ENCODE assay signal across 1 cellular context in the genomic region with DNA sequence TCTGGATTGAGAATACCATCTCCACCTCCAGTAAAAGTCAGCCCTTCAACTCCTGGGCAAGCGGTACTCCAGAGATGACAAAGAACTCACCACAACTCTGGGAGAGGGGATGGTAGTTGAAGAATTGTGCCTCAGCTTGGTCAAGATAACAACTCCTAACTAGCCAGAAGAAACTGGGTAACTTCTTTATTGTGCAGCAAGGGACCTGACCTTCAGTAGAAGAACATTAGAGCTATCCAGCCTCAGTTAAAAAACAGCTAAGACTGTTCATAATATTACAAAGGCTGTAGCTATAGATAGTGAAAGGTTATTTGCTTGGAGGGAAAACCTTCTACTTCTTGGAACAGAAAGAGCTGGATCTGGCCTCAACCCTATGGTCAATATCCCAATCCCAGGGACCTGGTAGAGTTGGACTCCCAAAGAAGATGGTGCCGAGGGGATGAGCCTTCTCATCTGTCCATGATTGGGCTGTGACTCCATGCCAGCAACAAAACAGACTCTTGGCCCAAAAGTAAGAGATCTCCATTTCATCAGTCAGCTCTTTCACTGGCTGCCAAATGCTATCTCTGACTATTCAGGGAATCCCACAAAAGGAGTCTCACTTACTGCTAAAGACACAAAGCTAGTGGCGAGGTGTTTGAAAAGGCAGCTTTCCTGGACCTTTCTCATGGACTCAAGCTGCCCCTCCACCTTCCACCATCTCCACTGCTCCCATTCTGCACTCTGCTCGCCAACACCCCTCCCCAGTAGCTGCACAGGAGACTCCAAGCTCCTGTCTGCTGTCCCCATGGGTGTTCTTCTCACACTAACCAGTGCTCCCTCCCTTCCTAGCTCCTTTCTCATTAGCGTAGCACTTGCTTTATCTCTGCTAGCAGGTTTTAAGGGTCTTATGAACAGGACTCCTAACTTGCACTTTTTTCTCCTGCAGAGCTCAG.
TF ChIP-seq lines count a peak whose summit lies in the region.

No MANE protein-coding gene starts in this region.

TF ChIP-seq in K562, 482 proteins besides CTCF, POLR2A, EP300 and RAD21 (continued from another document and continues in another):
- TF ChIP-seq ZBTB49 (CRISPR knock-in tag; IDR thresholded peaks at IDR 0.05; ENCODE audit: borderline replicate concordance) (no peak), ZC3H4 (CRISPR knock-in tag; IDR thresholded peaks at IDR 0.05; ENCODE audit: borderline replicate concordance) (no peak), ETV5 (CRISPR knock-in tag; IDR thresholded peaks at IDR 0.05; ENCODE audit: low read depth) (no peak), CBX8 (IDR thresholded peaks at IDR 0.05; ENCODE audit: borderline replicate concordance, extremely low read depth, low read depth, low read length, poor library complexity, severe bottlenecking) (no peak), ZKSCAN8 (CRISPR knock-in tag; IDR thresholded peaks at IDR 0.05) (no peak; the same call in 1 of the 2 replicates), BRF1 (IDR thresholded peaks at IDR 0.05; ENCODE audit: borderline replicate concordance, extremely low read depth, insufficient read length) (no peak), SMAD3 (CRISPR knock-in tag; conservative IDR thresholded peaks at IDR 0.05) (0 out of 2 replicates have a peak, but pooled peaks have one; percentile 65), NCOA6 (IDR thresholded peaks at IDR 0.05) (no peak), MTA3 (IDR thresholded peaks at IDR 0.05; ENCODE audit: borderline replicate concordance) (0 out of 2 replicates have a peak, but pooled peaks have one; percentile 54), ZFP30 (CRISPR knock-in tag; IDR thresholded peaks at IDR 0.05; ENCODE audit: borderline replicate concordance) (peak; percentile 80; the same call in 1 of the 2 replicates), MAFK (IDR thresholded peaks at IDR 0.05; ENCODE audit: low read length) (no peak), BCL6 (CRISPR knock-in tag; IDR thresholded peaks at IDR 0.05) (no peak), HDAC2 (IDR thresholded peaks at IDR 0.05) (no peak), NCOA4 (IDR thresholded peaks at IDR 0.05; ENCODE audit: partially characterized antibody) (no peak), HDAC6 (IDR thresholded peaks at IDR 0.05; ENCODE audit: low read depth, low read length) (no peak), SNIP1 (IDR thresholded peaks at IDR 0.05; ENCODE audit: low read depth) (no peak), MAFG (tag; conservative IDR thresholded peaks at IDR 0.05) (no peak), HLTF (IDR thresholded peaks at IDR 0.05) (no peak), ZSCAN29 (IDR thresholded peaks at IDR 0.05) (no peak), EHMT2 (IDR thresholded peaks at IDR 0.05) (no peak), TSC22D4 (tag; IDR thresholded peaks at IDR 0.05) (no peak), ELF2 (CRISPR knock-in tag; IDR thresholded peaks at IDR 0.05) (no peak), ZNF398 (CRISPR knock-in tag; IDR thresholded peaks at IDR 0.05) (no peak)
- TF ChIP-seq, protein P1, sequence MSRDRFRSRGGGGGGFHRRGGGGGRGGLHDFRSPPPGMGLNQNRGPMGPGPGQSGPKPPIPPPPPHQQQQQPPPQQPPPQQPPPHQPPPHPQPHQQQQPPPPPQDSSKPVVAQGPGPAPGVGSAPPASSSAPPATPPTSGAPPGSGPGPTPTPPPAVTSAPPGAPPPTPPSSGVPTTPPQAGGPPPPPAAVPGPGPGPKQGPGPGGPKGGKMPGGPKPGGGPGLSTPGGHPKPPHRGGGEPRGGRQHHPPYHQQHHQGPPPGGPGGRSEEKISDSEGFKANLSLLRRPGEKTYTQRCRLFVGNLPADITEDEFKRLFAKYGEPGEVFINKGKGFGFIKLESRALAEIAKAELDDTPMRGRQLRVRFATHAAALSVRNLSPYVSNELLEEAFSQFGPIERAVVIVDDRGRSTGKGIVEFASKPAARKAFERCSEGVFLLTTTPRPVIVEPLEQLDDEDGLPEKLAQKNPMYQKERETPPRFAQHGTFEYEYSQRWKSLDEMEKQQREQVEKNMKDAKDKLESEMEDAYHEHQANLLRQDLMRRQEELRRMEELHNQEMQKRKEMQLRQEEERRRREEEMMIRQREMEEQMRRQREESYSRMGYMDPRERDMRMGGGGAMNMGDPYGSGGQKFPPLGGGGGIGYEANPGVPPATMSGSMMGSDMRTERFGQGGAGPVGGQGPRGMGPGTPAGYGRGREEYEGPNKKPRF (IDR thresholded peaks at IDR 0.05; ENCODE audit: low read depth, low read length), result no peak
- TF ChIP-seq, protein P2, sequence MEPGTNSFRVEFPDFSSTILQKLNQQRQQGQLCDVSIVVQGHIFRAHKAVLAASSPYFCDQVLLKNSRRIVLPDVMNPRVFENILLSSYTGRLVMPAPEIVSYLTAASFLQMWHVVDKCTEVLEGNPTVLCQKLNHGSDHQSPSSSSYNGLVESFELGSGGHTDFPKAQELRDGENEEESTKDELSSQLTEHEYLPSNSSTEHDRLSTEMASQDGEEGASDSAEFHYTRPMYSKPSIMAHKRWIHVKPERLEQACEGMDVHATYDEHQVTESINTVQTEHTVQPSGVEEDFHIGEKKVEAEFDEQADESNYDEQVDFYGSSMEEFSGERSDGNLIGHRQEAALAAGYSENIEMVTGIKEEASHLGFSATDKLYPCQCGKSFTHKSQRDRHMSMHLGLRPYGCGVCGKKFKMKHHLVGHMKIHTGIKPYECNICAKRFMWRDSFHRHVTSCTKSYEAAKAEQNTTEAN (CRISPR knock-in tag; IDR thresholded peaks at IDR 0.05), result no peak
- TF ChIP-seq, protein P3, sequence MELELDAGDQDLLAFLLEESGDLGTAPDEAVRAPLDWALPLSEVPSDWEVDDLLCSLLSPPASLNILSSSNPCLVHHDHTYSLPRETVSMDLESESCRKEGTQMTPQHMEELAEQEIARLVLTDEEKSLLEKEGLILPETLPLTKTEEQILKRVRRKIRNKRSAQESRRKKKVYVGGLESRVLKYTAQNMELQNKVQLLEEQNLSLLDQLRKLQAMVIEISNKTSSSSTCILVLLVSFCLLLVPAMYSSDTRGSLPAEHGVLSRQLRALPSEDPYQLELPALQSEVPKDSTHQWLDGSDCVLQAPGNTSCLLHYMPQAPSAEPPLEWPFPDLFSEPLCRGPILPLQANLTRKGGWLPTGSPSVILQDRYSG (tag; conservative IDR thresholded peaks at IDR 0.05; ENCODE audit: low read depth), result no peak
- TF ChIP-seq, protein P4, sequence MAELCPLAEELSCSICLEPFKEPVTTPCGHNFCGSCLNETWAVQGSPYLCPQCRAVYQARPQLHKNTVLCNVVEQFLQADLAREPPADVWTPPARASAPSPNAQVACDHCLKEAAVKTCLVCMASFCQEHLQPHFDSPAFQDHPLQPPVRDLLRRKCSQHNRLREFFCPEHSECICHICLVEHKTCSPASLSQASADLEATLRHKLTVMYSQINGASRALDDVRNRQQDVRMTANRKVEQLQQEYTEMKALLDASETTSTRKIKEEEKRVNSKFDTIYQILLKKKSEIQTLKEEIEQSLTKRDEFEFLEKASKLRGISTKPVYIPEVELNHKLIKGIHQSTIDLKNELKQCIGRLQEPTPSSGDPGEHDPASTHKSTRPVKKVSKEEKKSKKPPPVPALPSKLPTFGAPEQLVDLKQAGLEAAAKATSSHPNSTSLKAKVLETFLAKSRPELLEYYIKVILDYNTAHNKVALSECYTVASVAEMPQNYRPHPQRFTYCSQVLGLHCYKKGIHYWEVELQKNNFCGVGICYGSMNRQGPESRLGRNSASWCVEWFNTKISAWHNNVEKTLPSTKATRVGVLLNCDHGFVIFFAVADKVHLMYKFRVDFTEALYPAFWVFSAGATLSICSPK (IDR thresholded peaks at IDR 0.05; ENCODE audit: borderline replicate concordance), result no peak
- TF ChIP-seq, protein P5, sequence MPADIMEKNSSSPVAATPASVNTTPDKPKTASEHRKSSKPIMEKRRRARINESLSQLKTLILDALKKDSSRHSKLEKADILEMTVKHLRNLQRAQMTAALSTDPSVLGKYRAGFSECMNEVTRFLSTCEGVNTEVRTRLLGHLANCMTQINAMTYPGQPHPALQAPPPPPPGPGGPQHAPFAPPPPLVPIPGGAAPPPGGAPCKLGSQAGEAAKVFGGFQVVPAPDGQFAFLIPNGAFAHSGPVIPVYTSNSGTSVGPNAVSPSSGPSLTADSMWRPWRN (IDR thresholded peaks at IDR 0.05; ENCODE audit: low read depth), result no peak
- TF ChIP-seq, protein P6, sequence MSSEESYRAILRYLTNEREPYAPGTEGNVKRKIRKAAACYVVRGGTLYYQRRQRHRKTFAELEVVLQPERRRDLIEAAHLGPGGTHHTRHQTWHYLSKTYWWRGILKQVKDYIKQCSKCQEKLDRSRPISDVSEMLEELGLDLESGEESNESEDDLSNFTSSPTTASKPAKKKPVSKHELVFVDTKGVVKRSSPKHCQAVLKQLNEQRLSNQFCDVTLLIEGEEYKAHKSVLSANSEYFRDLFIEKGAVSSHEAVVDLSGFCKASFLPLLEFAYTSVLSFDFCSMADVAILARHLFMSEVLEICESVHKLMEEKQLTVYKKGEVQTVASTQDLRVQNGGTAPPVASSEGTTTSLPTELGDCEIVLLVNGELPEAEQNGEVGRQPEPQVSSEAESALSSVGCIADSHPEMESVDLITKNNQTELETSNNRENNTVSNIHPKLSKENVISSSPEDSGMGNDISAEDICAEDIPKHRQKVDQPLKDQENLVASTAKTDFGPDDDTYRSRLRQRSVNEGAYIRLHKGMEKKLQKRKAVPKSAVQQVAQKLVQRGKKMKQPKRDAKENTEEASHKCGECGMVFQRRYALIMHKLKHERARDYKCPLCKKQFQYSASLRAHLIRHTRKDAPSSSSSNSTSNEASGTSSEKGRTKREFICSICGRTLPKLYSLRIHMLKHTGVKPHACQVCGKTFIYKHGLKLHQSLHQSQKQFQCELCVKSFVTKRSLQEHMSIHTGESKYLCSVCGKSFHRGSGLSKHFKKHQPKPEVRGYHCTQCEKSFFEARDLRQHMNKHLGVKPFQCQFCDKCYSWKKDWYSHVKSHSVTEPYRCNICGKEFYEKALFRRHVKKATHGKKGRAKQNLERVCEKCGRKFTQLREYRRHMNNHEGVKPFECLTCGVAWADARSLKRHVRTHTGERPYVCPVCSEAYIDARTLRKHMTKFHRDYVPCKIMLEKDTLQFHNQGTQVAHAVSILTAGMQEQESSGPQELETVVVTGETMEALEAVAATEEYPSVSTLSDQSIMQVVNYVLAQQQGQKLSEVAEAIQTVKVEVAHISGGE (CRISPR knock-in tag; IDR thresholded peaks at IDR 0.05), result no peak
- TF ChIP-seq, protein P7, sequence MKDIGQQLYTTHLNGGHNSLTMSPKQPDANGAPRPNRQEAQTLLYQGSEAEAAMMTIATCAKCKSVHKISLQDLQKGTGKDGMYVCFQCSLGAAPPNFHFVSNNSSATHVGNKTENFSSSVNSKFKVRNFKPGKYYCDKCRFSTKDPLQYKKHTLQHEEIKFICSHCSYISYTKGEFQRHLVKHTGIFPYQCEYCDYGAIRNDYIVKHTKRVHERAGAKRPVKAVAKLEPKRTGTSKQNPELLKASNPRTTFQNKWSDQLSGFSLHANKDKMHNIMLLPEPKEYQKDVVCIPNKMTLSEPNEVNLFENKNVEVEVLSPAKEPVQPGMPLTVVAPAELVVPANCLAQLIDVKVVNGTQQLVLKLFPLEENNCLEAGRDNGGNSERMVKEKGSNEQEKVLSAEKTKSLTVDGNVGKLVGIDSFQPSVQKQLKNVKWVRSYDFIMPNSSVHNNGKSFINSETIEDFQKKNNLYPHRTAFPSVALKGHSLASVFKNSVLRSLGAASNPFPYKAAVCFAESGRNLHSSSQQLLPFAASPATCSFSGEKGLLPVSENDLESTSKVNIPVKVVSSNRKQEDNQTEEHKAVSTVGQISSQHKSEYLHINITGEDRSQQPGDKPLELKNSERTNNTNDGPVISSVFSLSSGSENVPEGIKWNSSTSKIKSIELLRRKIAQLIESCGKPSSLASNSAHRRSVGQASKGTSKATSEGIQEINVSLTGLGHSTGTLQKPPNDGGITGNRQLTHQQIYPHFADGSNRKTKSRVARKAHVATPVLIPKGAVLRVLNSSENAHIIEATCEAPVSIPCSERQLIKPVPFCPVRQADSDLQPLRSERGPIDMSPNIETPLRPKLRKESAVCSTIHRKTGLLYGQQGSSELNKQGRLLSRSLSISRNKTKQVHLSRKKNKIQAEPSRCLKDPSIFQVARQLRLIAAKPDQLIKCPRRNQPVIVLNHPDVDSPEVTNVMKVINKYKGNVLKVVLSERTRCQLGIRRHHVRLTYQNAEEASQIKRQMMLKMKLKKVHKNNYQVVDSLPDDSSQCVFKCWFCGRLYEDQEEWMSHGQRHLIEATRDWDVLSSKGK (CRISPR knock-in tag; IDR thresholded peaks at IDR 0.05), result peak; percentile 90
- TF ChIP-seq, protein P8, sequence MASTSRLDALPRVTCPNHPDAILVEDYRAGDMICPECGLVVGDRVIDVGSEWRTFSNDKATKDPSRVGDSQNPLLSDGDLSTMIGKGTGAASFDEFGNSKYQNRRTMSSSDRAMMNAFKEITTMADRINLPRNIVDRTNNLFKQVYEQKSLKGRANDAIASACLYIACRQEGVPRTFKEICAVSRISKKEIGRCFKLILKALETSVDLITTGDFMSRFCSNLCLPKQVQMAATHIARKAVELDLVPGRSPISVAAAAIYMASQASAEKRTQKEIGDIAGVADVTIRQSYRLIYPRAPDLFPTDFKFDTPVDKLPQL (IDR thresholded peaks at IDR 0.05; ENCODE audit: extremely low read depth, insufficient read length), result peak; percentile 98
- TF ChIP-seq, protein P9, sequence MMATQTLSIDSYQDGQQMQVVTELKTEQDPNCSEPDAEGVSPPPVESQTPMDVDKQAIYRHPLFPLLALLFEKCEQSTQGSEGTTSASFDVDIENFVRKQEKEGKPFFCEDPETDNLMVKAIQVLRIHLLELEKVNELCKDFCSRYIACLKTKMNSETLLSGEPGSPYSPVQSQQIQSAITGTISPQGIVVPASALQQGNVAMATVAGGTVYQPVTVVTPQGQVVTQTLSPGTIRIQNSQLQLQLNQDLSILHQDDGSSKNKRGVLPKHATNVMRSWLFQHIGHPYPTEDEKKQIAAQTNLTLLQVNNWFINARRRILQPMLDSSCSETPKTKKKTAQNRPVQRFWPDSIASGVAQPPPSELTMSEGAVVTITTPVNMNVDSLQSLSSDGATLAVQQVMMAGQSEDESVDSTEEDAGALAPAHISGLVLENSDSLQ (IDR thresholded peaks at IDR 0.05), result no peak
